Comparison of ENCODE assay signal across 9 cellular contexts in genomic region chr12:63068857-63069442, GRCh38.
A peak's percentile ranks its signal among the peaks of the same experiment; 100 is the strongest.
DNase-seq lines count a peak whose midpoint lies in the region; ATAC-seq and TF ChIP-seq lines count a peak whose summit lies in the region.
"Had no signal": no experiment of that assay in that cellular context is flagged by ENCODE, and none has a peak within 500 bp of the region (broad histone marks: within the 10 kb centered on the region; RNA-seq: fewer than 3 reads in every experiment).

No MANE protein-coding gene starts in this region.

- intact Hi-C loops in CD4-positive, alpha-beta T cell (cut with DNase I, micrococcal nuclease): no loop called here

- no peak overlapping the region for H3K4me3 ChIP-seq in thoracic aorta
- H3K4me3 ChIP-seq: BLaER1 had no signal

- H3K9me3 ChIP-seq in thoracic aorta: no peaks in the 10 kb centered on the region
- H3K9me3 ChIP-seq in CD4-positive, alpha-beta T cell (ENCODE audit: control insufficient read depth, low read length): no peaks in the 10 kb centered on the region
- H3K9me3 ChIP-seq: BLaER1 had no signal

- H3K4me1 ChIP-seq in foreskin keratinocyte: no peaks in the 10 kb centered on the region
- no peaks in the 10 kb centered on the region for H3K4me1 ChIP-seq in thoracic aorta (ENCODE audit: control insufficient read depth in 1 of 2, low read depth in 2 of 2)

- H3K4me3 Mint-ChIP-seq in CD4-positive, alpha-beta T cell: no peak overlapping the region

- TF ChIP-seq CTCF in LNCAP (IDR thresholded peaks at IDR 0.05) (peak; percentile 73), foreskin keratinocyte (conservative IDR thresholded peaks at IDR 0.05) (peak; percentile 69), thoracic aorta (IDR thresholded peaks at IDR 0.05) (peak; percentile 43)
- TF ChIP-seq CTCF in CD4-positive, alpha-beta T cell (IDR thresholded peaks at IDR 0.05): no peak

- no peaks in the 10 kb centered on the region for H3K36me3 ChIP-seq in thoracic aorta
- H3K36me3 ChIP-seq: BLaER1 had no signal

- ATAC-seq in foreskin keratinocyte: peak; percentile 61
- ATAC-seq in thoracic aorta (ENCODE audit: insufficient number of reproducible peaks, low FRiP score, low read depth): no peak
- no peak for ATAC-seq in CD4-positive, alpha-beta T cell (ENCODE audit: poor library complexity)

- no peaks in the 10 kb centered on the region for H3K4me1 Mint-ChIP-seq in CD4-positive, alpha-beta T cell (ENCODE audit: low read depth)

- POLR2A ChIA-PET in CD4-positive, alpha-beta T cell (lab: Charles Lee): interaction anchor here (0.6 kb wide), 1 partner anchor 40 kb away, joined by 3 read pairs; no protein-coding TSS in a partner anchor

- peaks cover 3% of the 10 kb centered on the region for H3K27me3 ChIP-seq in foreskin keratinocyte
- H3K27me3 ChIP-seq in thoracic aorta (replicated peaks; ENCODE audit: insufficient read depth): no peaks in the 10 kb centered on the region
- H3K27me3 ChIP-seq in CD4-positive, alpha-beta T cell (ENCODE audit: control insufficient read depth, insufficient read depth, low read length): no peaks in the 10 kb centered on the region
- H3K27me3 ChIP-seq: BLaER1 had no signal

- DNase-seq in NCI-H1092 treated with DMSO at 0.1 percent for 48 hours (lab: John Stamatoyannopoulos, UW) (peak; percentile 30), NCI-H1092 (lab: John Stamatoyannopoulos, UW) (no peak), SKM-1 (lab: John Stamatoyannopoulos, UW; ENCODE audit: unreplicated experiment) (peak; percentile 0), foreskin keratinocyte (peak in 1 of 2 donors; percentile 39), thoracic aorta (ENCODE audit: low spot score) (no peak), NCI-H524 treated with DMSO at 0.1 percent for 48 hours (lab: John Stamatoyannopoulos, UW) (no peak)
- DNase-seq in CD4-positive, alpha-beta T cell: no peak

- H3K36me3 Mint-ChIP-seq in CD4-positive, alpha-beta T cell (ENCODE audit: low read depth): no peaks in the 10 kb centered on the region

- no peak overlapping the region for H3K27ac ChIP-seq in foreskin keratinocyte
- H3K27ac ChIP-seq in thoracic aorta: no peak overlapping the region
- no peak overlapping the region for H3K27ac ChIP-seq in CD4-positive, alpha-beta T cell (ENCODE audit: low read depth, low read length)
- H3K27ac ChIP-seq: BLaER1 had no signal

- no peak overlapping the region for H3K27ac Mint-ChIP-seq in CD4-positive, alpha-beta T cell

- H3K9me3 Mint-ChIP-seq in CD4-positive, alpha-beta T cell: no peaks in the 10 kb centered on the region

- peaks cover under 1% of the 10 kb centered on the region for H3K27me3 Mint-ChIP-seq in CD4-positive, alpha-beta T cell

- CTCF ChIA-PET in CD4-positive, alpha-beta T cell (lab: Charles Lee): no interaction called here

Comparison
In these comparisons a context has a peak if more than half of its experiments do, and no peak if none do; other contexts are left out.
1. DNase-seq: peak in NCI-H1092 treated with DMSO at 0.1 percent for 48 hours (single experiment) and SKM-1 (single experiment); none in NCI-H1092 (single experiment), thoracic aorta (single experiment), CD4-positive, alpha-beta T cell (0 of 10) and NCI-H524 treated with DMSO at 0.1 percent for 48 hours (single experiment).